In genomic region chr13:90615767-90616166, GRCh38 we compare ENCODE assay signal across 2 cellular contexts.
A peak's percentile ranks its signal among the peaks of the same experiment; 100 is the strongest.
TF ChIP-seq lines count a peak whose summit lies in the region.

No MANE protein-coding gene starts in this region.

TF ChIP-seq in IMR-90, 13 proteins besides CTCF, POLR2A, EP300 and RAD21:
- TF ChIP-seq MAZ (IDR thresholded peaks at IDR 0.05; ENCODE audit: borderline replicate concordance, low read depth, low read length) (no peak), SMC3 (IDR thresholded peaks at IDR 0.05; ENCODE audit: low read depth, low read length) (no peak), MAFK (IDR thresholded peaks at IDR 0.05; ENCODE audit: low read depth, low read length) (no peak), RCOR1 (IDR thresholded peaks at IDR 0.05; ENCODE audit: insufficient replicate concordance, low read length) (no peak), CEBPB (IDR thresholded peaks at IDR 0.05; ENCODE audit: low read depth, low read length) (no peak), BHLHE40 (IDR thresholded peaks at IDR 0.05; ENCODE audit: low read depth, low read length) (no peak), MXI1 (IDR thresholded peaks at IDR 0.05; ENCODE audit: borderline replicate concordance, low read depth, low read length) (no peak), USF2 (IDR thresholded peaks at IDR 0.05; ENCODE audit: low read depth, low read length) (no peak), CHD1 (IDR thresholded peaks at IDR 0.05; ENCODE audit: low read depth, low read length) (no peak), NFE2L2 (IDR thresholded peaks at IDR 0.05; ENCODE audit: low read depth, low read length) (no peak), FOS (IDR thresholded peaks at IDR 0.05; ENCODE audit: low read depth, low read length) (no peak), ELK1 (IDR thresholded peaks at IDR 0.05; ENCODE audit: borderline replicate concordance, low read depth, low read length) (no peak), RFX5 (IDR thresholded peaks at IDR 0.05; ENCODE audit: low read depth, low read length) (no peak)

TF ChIP-seq in K562, 482 proteins besides CTCF, POLR2A, EP300 and RAD21:
- TF ChIP-seq IRF2 (CRISPR knock-in tag; IDR thresholded peaks at IDR 0.05) (peak; percentile 90; the same call in 1 of the 2 replicates), ATF2 (CRISPR knock-in tag; IDR thresholded peaks at IDR 0.05) (0 out of 2 replicates have a peak, but pooled peaks have one; percentile 17), FOXJ3 (CRISPR knock-in tag; IDR thresholded peaks at IDR 0.05) (no peak)
TF ChIP-seq in K562: peak in this region for 2.
